Comparison of ENCODE assay signal across 19 cellular contexts in the genomic region with DNA sequence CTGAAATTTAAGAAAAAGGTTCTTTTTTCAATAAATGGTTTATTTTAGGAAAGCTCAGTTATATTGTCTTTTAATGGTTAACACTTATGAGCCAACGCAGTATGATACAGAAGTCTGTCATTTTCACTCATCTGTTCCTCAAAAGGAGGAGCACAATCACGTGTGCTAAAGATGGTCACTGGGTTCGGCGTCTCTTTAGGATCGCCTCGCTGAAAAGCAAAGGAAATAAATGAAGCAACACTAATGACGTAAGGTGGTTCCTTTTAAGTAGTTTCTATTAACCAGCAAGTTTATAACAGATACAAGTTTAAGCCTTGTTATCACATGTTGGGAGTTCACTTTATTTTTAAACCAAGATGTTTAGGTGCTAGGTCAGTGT.
A peak's percentile ranks its signal among the peaks of the same experiment; 100 is the strongest.
DNase-seq lines count a peak whose midpoint lies in the region; ATAC-seq and TF ChIP-seq lines count a peak whose summit lies in the region.
"Had no signal": no experiment of that assay in that cellular context is flagged by ENCODE, and none has a peak within 500 bp of the region (broad histone marks: within the 10 kb centered on the region; RNA-seq: fewer than 3 reads in every experiment).

No MANE protein-coding gene starts in this region.

- ATAC-seq in left cardiac atrium (peak; percentile 15 to 52), sciatic nerve (peak; percentile 77), GM19328 (IDR thresholded peaks at IDR 0.05; ENCODE audit: unreplicated experiment) (no peak)
- ATAC-seq: GM23338 had no signal

- H3K9me3 ChIP-seq in left ventricle myocardium inferior (replicated peaks), result peaks cover 18% of the 10 kb centered on the region
- peaks cover 9% of the 10 kb centered on the region for H3K9me3 ChIP-seq in MG63
- peaks cover 2% of the 10 kb centered on the region for H3K9me3 ChIP-seq in smooth muscle cell (replicated peaks; ENCODE audit: low read depth)
- H3K9me3 ChIP-seq: Caco-2 had no signal

- H3K4me1 Mint-ChIP-seq in endothelial cell (ENCODE audit: unreplicated experiment), result peaks cover 3% of the 10 kb centered on the region
- H3K4me1 Mint-ChIP-seq: GM23338 had no signal

- no peaks in the 10 kb centered on the region for H3K27me3 Mint-ChIP-seq in endothelial cell (ENCODE audit: unreplicated experiment)

- H3K36me3 Mint-ChIP-seq in endothelial cell (ENCODE audit: low read depth, unreplicated experiment), result peaks cover 52% of the 10 kb centered on the region

- H3K27me3 ChIP-seq in left ventricle myocardium inferior (ENCODE audit: low read depth) (no peaks in the 10 kb centered on the region), MG63 (no peaks in the 10 kb centered on the region), smooth muscle cell (ENCODE audit: low read depth) (no peaks in the 10 kb centered on the region)

- H3K4me1 ChIP-seq in left ventricle myocardium inferior, result no peaks in the 10 kb centered on the region
- no peaks in the 10 kb centered on the region for H3K4me1 ChIP-seq in smooth muscle cell (ENCODE audit: low read depth)
- H3K4me1 ChIP-seq: Caco-2 had no signal

- peaks cover 3% of the 10 kb centered on the region for H3F3A ChIP-seq in smooth muscle cell (ENCODE audit: low read depth)

- intact Hi-C loops in left cardiac atrium (cut with DNase I), result no loop called here
- intact Hi-C loops in left ventricle myocardium inferior (cut with micrococcal nuclease), result no loop called here
- intact Hi-C loops in sciatic nerve (cut with DNase I), result no loop called here

- no peak for TF ChIP-seq CTCF in left ventricle myocardium inferior (IDR thresholded peaks at IDR 0.05; ENCODE audit: borderline replicate concordance)
- TF ChIP-seq CTCF in endothelial cell (IDR thresholded peaks at IDR 0.05; ENCODE audit: unreplicated experiment), result no peak
- TF ChIP-seq CTCF in smooth muscle cell (IDR thresholded peaks at IDR 0.05; ENCODE audit: borderline replicate concordance, insufficient read depth, poor library complexity, severe bottlenecking), result no peak

- H3K79me2 ChIP-seq in smooth muscle cell (ENCODE audit: low read depth), result no peaks in the 10 kb centered on the region

- H3K27ac ChIP-seq in left ventricle myocardium inferior (replicated peaks) (no peak overlapping the region), smooth muscle cell (ENCODE audit: low read depth) (no peak overlapping the region)
- H3K27ac ChIP-seq: RWPE1, SK-N-MC had no signal

- H3K4me2 ChIP-seq in smooth muscle cell, result no peak overlapping the region
- H3K4me2 ChIP-seq: GM23338 had no signal

- no peak overlapping the region for H3K27ac Mint-ChIP-seq in endothelial cell (ENCODE audit: unreplicated experiment)
- H3K27ac Mint-ChIP-seq: GM23338 had no signal

- H3K4me3 Mint-ChIP-seq in endothelial cell (ENCODE audit: unreplicated experiment), result peak overlapping the region; percentile 10
- H3K4me3 Mint-ChIP-seq: GM23338 had no signal

- H3K36me3 ChIP-seq in left ventricle myocardium inferior (peaks cover 95% of the 10 kb centered on the region), MG63 (peaks cover 54% of the 10 kb centered on the region), smooth muscle cell (ENCODE audit: low read depth) (peaks cover 61% of the 10 kb centered on the region)

- H3K9me3 Mint-ChIP-seq in endothelial cell (ENCODE audit: unreplicated experiment), result no peaks in the 10 kb centered on the region

- H2AFZ ChIP-seq in smooth muscle cell (ENCODE audit: low read depth), result no peak overlapping the region
- H2AFZ ChIP-seq: GM23338 had no signal

- no peak overlapping the region for H3K4me3 ChIP-seq in left ventricle myocardium inferior
- no peak overlapping the region for H3K4me3 ChIP-seq in MG63
- H3K4me3 ChIP-seq in smooth muscle cell, result no peak overlapping the region
- H3K4me3 ChIP-seq: GM23338, SK-N-MC had no signal

- H3K9ac ChIP-seq in smooth muscle cell (ENCODE audit: low read depth), result no peak overlapping the region

- no peak for DNase-seq in left cardiac atrium
- DNase-seq in left ventricle myocardium inferior, result no peak
- DNase-seq in NOMO-1 treated with dmso at 0.1 percent for 144 hours (lab: John Stamatoyannopoulos, UW; ENCODE audit: unreplicated experiment), result peak; percentile 74
- no peak for DNase-seq in endothelial cell (ENCODE audit: low spot score)
- DNase-seq in sciatic nerve (ENCODE audit: low spot score), result no peak
- DNase-seq in MG63, result no peak
- no peak for DNase-seq in smooth muscle cell (lab: John Stamatoyannopoulos, UW; ENCODE audit: unreplicated experiment)
- DNase-seq: C1 segment of cervical spinal cord, Caco-2, DMS53, KG1, NCI-H1417, NCI-H2029, NCI-H2171 treated with DMSO at 0.1 percent for 48 hours, NCI-H510A had no signal

- 97% methylated on average over 7 of the region's 7 CpGs for WGBS in smooth muscle cell (ENCODE audit: low lambda C conversion rate)

- H4K20me1 ChIP-seq in smooth muscle cell (ENCODE audit: low read depth), result no peaks in the 10 kb centered on the region
